In genomic region chr10:123759496-123760070, GRCh38 we compare ENCODE assay signal across 4 cellular contexts.
TF ChIP-seq lines count a peak whose summit lies in the region.

No MANE protein-coding gene starts in this region.

TF ChIP-seq in GM23338, 12 proteins besides CTCF, POLR2A, EP300 and RAD21 (continued from another document and continues in another):
- TF ChIP-seq ETS1 (IDR thresholded peaks at IDR 0.05) (no peak), REST (IDR thresholded peaks at IDR 0.05; ENCODE audit: unreplicated experiment) (no peak)

TF ChIP-seq in H1, 55 proteins besides CTCF, POLR2A, EP300 and RAD21 (continued from another document and continues in another):
- TF ChIP-seq KDM4A (IDR thresholded peaks at IDR 0.05; ENCODE audit: low read depth, low read length, severe bottlenecking): no peak
- TF ChIP-seq CEBPB (IDR thresholded peaks at IDR 0.05; ENCODE audit: low read depth, low read length): no peak
- TF ChIP-seq CHD7 (IDR thresholded peaks at IDR 0.05; ENCODE audit: insufficient replicate concordance, low read length): no peak

TF ChIP-seq in neural cell, 6 proteins besides CTCF, POLR2A, EP300 and RAD21 (continued from another document):
- no peak for TF ChIP-seq REST (IDR thresholded peaks at IDR 0.05; ENCODE audit: borderline replicate concordance)
- TF ChIP-seq TAF1 (IDR thresholded peaks at IDR 0.05; ENCODE audit: low read depth): no peak
- no peak for TF ChIP-seq SMC3 (conservative IDR thresholded peaks at IDR 0.05; ENCODE audit: poor library complexity)
- no peak for TF ChIP-seq EZH2 (IDR thresholded peaks at IDR 0.05; ENCODE audit: borderline replicate concordance, insufficient read depth, low read length, poor library complexity, severe bottlenecking)
- no peak for TF ChIP-seq POLR2AphosphoS5 (IDR thresholded peaks at IDR 0.05)

TF ChIP-seq in HEK293T, 16 proteins besides CTCF, POLR2A, EP300 and RAD21 (continued from another document):
- TF ChIP-seq HDGF (IDR thresholded peaks at IDR 0.05; ENCODE audit: borderline replicate concordance) (no peak), SP1 (IDR thresholded peaks at IDR 0.05) (no peak), FOXA1 (IDR thresholded peaks at IDR 0.05) (no peak), FOXK2 (IDR thresholded peaks at IDR 0.05) (no peak), L3MBTL2 (conservative IDR thresholded peaks at IDR 0.05) (no peak), CTBP1 (IDR thresholded peaks at IDR 0.05; ENCODE audit: borderline replicate concordance) (no peak), PKNOX1 (IDR thresholded peaks at IDR 0.05) (no peak), ZNF384 (IDR thresholded peaks at IDR 0.05) (no peak), BHLHE40 (IDR thresholded peaks at IDR 0.05; ENCODE audit: borderline replicate concordance) (no peak), TARDBP (IDR thresholded peaks at IDR 0.05) (no peak)
